5 cellular contexts compared by ENCODE assay signal in the genomic region with DNA sequence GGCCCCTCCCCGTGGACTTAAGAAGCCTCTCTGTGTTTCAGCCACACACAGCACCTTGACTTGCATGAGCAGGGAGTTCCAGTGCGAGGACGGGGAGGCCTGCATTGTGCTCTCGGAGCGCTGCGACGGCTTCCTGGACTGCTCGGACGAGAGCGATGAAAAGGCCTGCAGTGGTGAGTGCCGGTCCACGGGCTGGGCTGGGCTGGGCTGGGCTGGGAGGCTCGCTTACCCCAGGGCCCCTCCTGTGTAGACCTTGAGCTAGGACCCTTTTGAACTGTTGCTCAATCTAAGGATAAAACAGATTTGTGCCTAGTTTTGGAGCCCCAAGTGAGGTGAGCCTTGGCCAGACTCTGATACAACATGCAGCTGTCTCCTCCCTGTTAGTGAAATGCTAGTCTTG.
"Had no signal": no experiment of that assay in that cellular context is flagged by ENCODE, and none has a peak within 500 bp of the region (broad histone marks: within the 10 kb centered on the region; RNA-seq: fewer than 3 reads in every experiment).

No MANE protein-coding gene starts in this region.

- H3K4me3 Mint-ChIP-seq: GM23338, H9 had no signal

- H3K4me3 ChIP-seq: GM23338, K562 had no signal

- H3K27ac Mint-ChIP-seq: GM23338 had no signal

- H3K4me1 Mint-ChIP-seq: GM23338, H9 had no signal

- H3K9me3 Mint-ChIP-seq: GM23338, H9 had no signal

- DNase-seq: H9, HCEC 1CT, KG1 had no signal

- ATAC-seq: GM23338, K562 had no signal
